ENCODE assay signal across 8 cellular contexts in genomic region chr7:153010416-153010815, GRCh38.
"Had no signal": no experiment of that assay in that cellular context is flagged by ENCODE, and none has a peak within 500 bp of the region (broad histone marks: within the 10 kb centered on the region; RNA-seq: fewer than 3 reads in every experiment).

No MANE protein-coding gene starts in this region.

- DNase-seq: GDM1, GF-D8 had no signal

- H3K4me3 ChIP-seq: GM12878 had no signal

- FAIRE-seq: G401.6, GM12878, GM12891, GM12892, GM18507, GM19239 had no signal

- ATAC-seq: GM12878 had no signal
